8 cellular contexts compared by ENCODE assay signal in genomic region chr10:72260215-72260587, GRCh38. TPM values are rescaled to one million over a fixed set of nuclear protein-coding genes. Genes with fewer than 3 reads are reported as not detected.
DNase-seq lines count a peak whose midpoint lies in the region; ATAC-seq and TF ChIP-seq lines count a peak whose summit lies in the region.

No MANE protein-coding gene starts in this region.

- CTCF ChIA-PET in WTC11 (lab: Charles Lee), result interaction anchor here (0.6 to 6.1 kb wide), 22 partner anchors 9 to 211 kb away, joined by 3 to 75 read pairs (median 4); partner anchors contain the start of genes ANAPC16, ASCC1 and DDIT4

- ATAC-seq in GM19455 (IDR thresholded peaks at IDR 0.05; ENCODE audit: unreplicated experiment) (peak; percentile 3), WTC11 (peak; percentile 52; the same call in 1 of the 2 replicates), left ventricle myocardium superior (peak; percentile 70), GM19463 (IDR thresholded peaks at IDR 0.05; ENCODE audit: unreplicated experiment) (no peak)

- no peaks in the 10 kb centered on the region for H3K9me3 ChIP-seq in skeletal muscle satellite cell (replicated peaks; ENCODE audit: low read length)

- H3K4me3 ChIP-seq in skeletal muscle satellite cell (ENCODE audit: low read length), result peak overlapping the region; percentile 70

- peak overlapping the region; percentile 83 for H3K9ac ChIP-seq in skeletal muscle satellite cell (ENCODE audit: low read depth, low read length)

- intact Hi-C loops in left ventricle myocardium superior (cut with micrococcal nuclease), result no loop called here

- H3K4me3 Mint-ChIP-seq in WTC11, result peak overlapping the region; percentile 25; the same call in 1 of the 2 replicates

- H3K36me3 Mint-ChIP-seq in WTC11, result no peaks in the 10 kb centered on the region

- peak overlapping the region; percentile 93 for H3K4me2 ChIP-seq in skeletal muscle satellite cell (ENCODE audit: low read length)

- H3K27me3 Mint-ChIP-seq in WTC11 (ENCODE audit: low read depth), result no peaks in the 10 kb centered on the region; the same call in 1 of the 2 replicates

- DNase-seq in WTC11 (ENCODE audit: low spot score) (no peak), left ventricle myocardium superior (peak; percentile 75), midbrain (lab: John Stamatoyannopoulos, UW) (no peak), NCI-H2227 treated with DMSO at 0.1 percent for 48 hours (lab: John Stamatoyannopoulos, UW) (no peak), DMS79 (lab: John Stamatoyannopoulos, UW) (no peak)

- H3K36me3 ChIP-seq in skeletal muscle satellite cell (ENCODE audit: insufficient read depth, low read length), result no peaks in the 10 kb centered on the region

- POLR2A ChIA-PET in WTC11 (lab: Charles Lee), result interaction anchor here (0.8 to 3.9 kb wide), 17 partner anchors 10 to 68 kb away, joined by 3 to 182 read pairs (median 6); partner anchors contain the start of genes ANAPC16, ASCC1 and DDIT4

- peak overlapping the region; percentile 99 for H3K27ac Mint-ChIP-seq in WTC11

- no peaks in the 10 kb centered on the region for H3K27me3 ChIP-seq in skeletal muscle satellite cell (ENCODE audit: control insufficient read depth, insufficient read depth, low read length)

- H3K4me1 Mint-ChIP-seq in WTC11, result peaks cover 68% of the 10 kb centered on the region

- TF ChIP-seq CTCF in WTC11 (IDR thresholded peaks at IDR 0.05), result no peak

- H3K9me3 Mint-ChIP-seq in WTC11, result no peaks in the 10 kb centered on the region

- H3K4me1 ChIP-seq in skeletal muscle satellite cell (ENCODE audit: control insufficient read depth, insufficient read depth, low read length), result peaks cover 49% of the 10 kb centered on the region

TF ChIP-seq in WTC11, 78 proteins besides CTCF, POLR2A, EP300 and RAD21:
- TF ChIP-seq USF1 (CRISPR knock-in tag; IDR thresholded peaks at IDR 0.05) (0 out of 2 replicates have a peak, but pooled peaks have one; percentile 4), E2F1 (CRISPR knock-in tag; IDR thresholded peaks at IDR 0.05) (no peak), ZNF532 (CRISPR knock-in tag; IDR thresholded peaks at IDR 0.05; ENCODE audit: borderline replicate concordance) (no peak), HMGXB4 (CRISPR knock-in tag; IDR thresholded peaks at IDR 0.05) (peak; percentile 17; the same call in 1 of the 2 replicates), AFF4 (CRISPR knock-in tag; IDR thresholded peaks at IDR 0.05; ENCODE audit: borderline replicate concordance) (0 out of 2 replicates have a peak, but pooled peaks have one; percentile 32), TEAD1 (CRISPR knock-in tag; IDR thresholded peaks at IDR 0.05) (0 out of 2 replicates have a peak, but pooled peaks have one; percentile 8), NR2C2 (CRISPR knock-in tag; IDR thresholded peaks at IDR 0.05) (peak; percentile 71)

RNA-seq across cellular contexts. Expression of gene DDIT4, which starts 13.5 kb away (rescaled TPM):
- total RNA-seq in WTC11 (2021) (118 to 158 TPM (median 153 TPM) in 3 replicates), left ventricle myocardium superior (64.2 TPM)
- 391 and 412 TPM in 2 replicates for total RNA-seq in skeletal muscle satellite cell (2012; rRNA removed)

RNA-seq across cellular contexts. Expression of gene ASCC1, which starts 44.1 kb away (rescaled TPM):
- total RNA-seq in WTC11 (2021) (30.4 to 38.7 TPM (median 32.5 TPM) in 3 replicates), left ventricle myocardium superior (34.7 TPM)
- total RNA-seq in skeletal muscle satellite cell (2012; rRNA removed), result 26.9 and 31.7 TPM in 2 replicates

RNA-seq across cellular contexts. Expression of gene ANAPC16, which starts 44.4 kb away (rescaled TPM):
- total RNA-seq in WTC11 (2021) (52.3 to 72.4 TPM (median 72.3 TPM) in 3 replicates), left ventricle myocardium superior (260 TPM)
- total RNA-seq in skeletal muscle satellite cell (2012; rRNA removed), result 38.3 and 43.0 TPM in 2 replicates
